9 cellular contexts compared by ENCODE assay signal in genomic region chr16:30113031-30113710, GRCh38. TPM values are rescaled to one million over a fixed set of nuclear protein-coding genes. Genes with fewer than 3 reads are reported as not detected.
A peak's percentile ranks its signal among the peaks of the same experiment; 100 is the strongest.
DNase-seq lines count a peak whose midpoint lies in the region; ATAC-seq and TF ChIP-seq lines count a peak whose summit lies in the region.
"Had no signal": no experiment of that assay in that cellular context is flagged by ENCODE, and none has a peak within 500 bp of the region (broad histone marks: within the 10 kb centered on the region; RNA-seq: fewer than 3 reads in every experiment).

Gene GDPD3 (minus strand): TSS chr16:30113537. CDS start chr16:30113478, 59 bp downstream.

- peak within 1 kb of the TSS; percentile 43 for H3K23ac ChIP-seq in neuronal stem cell (ENCODE audit: low read depth, low read length, poor library complexity)

- peak within 1 kb of the TSS; percentile 2 for H3K9ac ChIP-seq in neuronal stem cell (ENCODE audit: low read depth, low read length, poor library complexity)
- H3K9ac ChIP-seq: parathyroid adenoma had no signal

- H3K14ac ChIP-seq in neuronal stem cell (ENCODE audit: low read length), result peak within 1 kb of the TSS; percentile 71

- H2BK12ac ChIP-seq in neuronal stem cell (ENCODE audit: low read length), result peak within 1 kb of the TSS; percentile 41

- H3K4ac ChIP-seq in neuronal stem cell (ENCODE audit: low read length), result no peak within 1 kb of the TSS

- peaks cover 4% of the 10 kb centered on the region for H3K4me1 Mint-ChIP-seq in CD4-positive, alpha-beta T cell (ENCODE audit: low read depth)

- H2AFZ ChIP-seq in neuronal stem cell (ENCODE audit: low read length), result no peak within 1 kb of the TSS
- H2AFZ ChIP-seq: parathyroid adenoma had no signal

- no peaks in the 10 kb centered on the region for H3K27me3 Mint-ChIP-seq in CD4-positive, alpha-beta T cell

- no peaks in the 10 kb centered on the region for H3K27me3 ChIP-seq in CD4-positive, alpha-beta T cell (ENCODE audit: control insufficient read depth, insufficient read depth, low read length)
- H3K27me3 ChIP-seq in neuronal stem cell (ENCODE audit: control insufficient read depth in 3 of 3, insufficient read depth in 3 of 3, low read depth in 1 of 3, low read length in 3 of 3), result no peaks in the 10 kb centered on the region

- no CpG with 5 or more reads among the region's 20 CpGs for WGBS in neuronal stem cell (ENCODE audit: extremely low coverage in 2 of 2, insufficient read length in 2 of 2, insufficient replicate concordance in 1 of 2), 2 donors

- H2BK15ac ChIP-seq in neuronal stem cell (ENCODE audit: low read length), result no peak within 1 kb of the TSS

- peak within 1 kb of the TSS; percentile 82 for H2AK5ac ChIP-seq in neuronal stem cell (ENCODE audit: low read depth, low read length)

- no peak for ATAC-seq in CD4-positive, alpha-beta T cell (ENCODE audit: poor library complexity)
- no peak for ATAC-seq in HG02759 (IDR thresholded peaks at IDR 0.05; ENCODE audit: unreplicated experiment)

- H3K79me1 ChIP-seq in neuronal stem cell (ENCODE audit: low read depth, low read length), result no peaks in the 10 kb centered on the region

- peaks cover 52% of the 10 kb centered on the region for H3K36me3 Mint-ChIP-seq in CD4-positive, alpha-beta T cell (ENCODE audit: low read depth)

- H3K9me3 Mint-ChIP-seq in CD4-positive, alpha-beta T cell, result no peaks in the 10 kb centered on the region

- H2BK120ac ChIP-seq in neuronal stem cell (ENCODE audit: low read depth, low read length), result no peak within 1 kb of the TSS

- H3K4me2 ChIP-seq in neuronal stem cell (ENCODE audit: insufficient read depth, low read length, poor library complexity, severe bottlenecking), result no peak within 1 kb of the TSS

- H4K91ac ChIP-seq in neuronal stem cell (ENCODE audit: low read depth, low read length, poor library complexity), result no peak within 1 kb of the TSS

- no peak within 1 kb of the TSS for H3K4me3 Mint-ChIP-seq in CD4-positive, alpha-beta T cell

- CTCF ChIA-PET in CD4-positive, alpha-beta T cell (lab: Charles Lee), result interaction anchor here (0.9 to 1.8 kb wide), 5 partner anchors 10 to 296 kb away, joined by 3 to 18 read pairs (median 4); partner anchors contain the start of gene TBX6

- intact Hi-C loops in CD4-positive, alpha-beta T cell (cut with DNase I, micrococcal nuclease), result loop anchor here in 1 of 2 experiments (10.0 kb wide), 1 partner anchor 48 kb away; the partner anchor contains the start of gene ALDOA

- H3K4me3 ChIP-seq in neuronal stem cell (ENCODE audit: low read length in 2 of 2), result peak within 1 kb of the TSS in 1 of 2 donors; percentile 47

- peak; percentile 29 for TF ChIP-seq CTCF in CD4-positive, alpha-beta T cell (IDR thresholded peaks at IDR 0.05)

- no peaks in the 10 kb centered on the region for H3K4me1 ChIP-seq in neuronal stem cell (ENCODE audit: control insufficient read depth in 2 of 2, insufficient read depth in 1 of 2, low read depth in 1 of 2, low read length in 2 of 2)
- H3K4me1 ChIP-seq: parathyroid adenoma had no signal

- no peak within 1 kb of the TSS for H2BK5ac ChIP-seq in neuronal stem cell (ENCODE audit: low read length)

- no peak for DNase-seq in CD4-positive, alpha-beta T cell
- DNase-seq in M059J (ENCODE audit: low read depth), result peak; percentile 51
- DNase-seq in ecto neural progenitor cell (ENCODE audit: low spot score), result peak; percentile 57
- no peak for DNase-seq in neuronal stem cell (ENCODE audit: low spot score)
- no peak for DNase-seq in NOMO-1 treated with DMSO at 0.1 percent for 48 hours (lab: John Stamatoyannopoulos, UW; ENCODE audit: unreplicated experiment)
- no peak for DNase-seq in NCI-H526 (lab: John Stamatoyannopoulos, UW)
- no peak for DNase-seq in epidermal melanocyte (ENCODE audit: insufficient read length, low spot score)

- no peaks in the 10 kb centered on the region for H3K9me3 ChIP-seq in CD4-positive, alpha-beta T cell (ENCODE audit: control insufficient read depth, low read length)
- H3K9me3 ChIP-seq in neuronal stem cell (replicated peaks in 1 of 2; ENCODE audit: control insufficient read depth in 2 of 2, insufficient read depth in 1 of 2, low read depth in 1 of 2, low read length in 2 of 2), result no peaks in the 10 kb centered on the region

- H3K18ac ChIP-seq in neuronal stem cell (ENCODE audit: low read length), result peak within 1 kb of the TSS; percentile 7

- POLR2A ChIA-PET in CD4-positive, alpha-beta T cell (lab: Charles Lee), result interaction anchor here (0.9 to 2.3 kb wide), 4 partner anchors 18 to 73 kb away, joined by 3 to 12 read pairs (median 6); partner anchors contain the start of genes CORO1A and YPEL3

- peak within 1 kb of the TSS; percentile 23 for H4K8ac ChIP-seq in neuronal stem cell (ENCODE audit: low read depth, low read length)

- peaks cover 31 to 34% of the 10 kb centered on the region in 2 donors for H3K36me3 ChIP-seq in neuronal stem cell (replicated peaks in 1 of 2; ENCODE audit: control insufficient read depth in 2 of 2, insufficient read depth in 2 of 2, low read length in 2 of 2)

- no peak within 1 kb of the TSS for H3K27ac Mint-ChIP-seq in CD4-positive, alpha-beta T cell

- H3K27ac ChIP-seq in CD4-positive, alpha-beta T cell (ENCODE audit: low read depth, low read length), result no peak within 1 kb of the TSS
- peak within 1 kb of the TSS; percentile 31 for H3K27ac ChIP-seq in neuronal stem cell (replicated peaks; ENCODE audit: low read length)
- H3K27ac ChIP-seq: parathyroid adenoma had no signal

RNA-seq across cellular contexts. Expression of gene GDPD3, which starts in this region (rescaled TPM):
- 1 to 10 TPM; 5.2 to 6.4 TPM for total RNA-seq in CD4-positive, alpha-beta T cell
- total RNA-seq in M059J (2014; rRNA removed; shearing (Covaris generic)), result 0.52 and 1.8 TPM in 2 replicates
- polyA plus RNA-seq in neuronal stem cell (2013, experiment 1 of 2), result 3.9 TPM
- 3.4 TPM for polyA plus RNA-seq in neuronal stem cell (2013, experiment 2 of 2)

Comparison
In these comparisons a context has a peak if more than half of its experiments do, and no peak if none do; other contexts are left out.
1. DNase-seq: peak in M059J (single experiment) and ecto neural progenitor cell (single experiment); none in CD4-positive, alpha-beta T cell (0 of 10), neuronal stem cell (single experiment), NOMO-1 treated with DMSO at 0.1 percent for 48 hours (single experiment), NCI-H526 (0 of 2) and epidermal melanocyte (single experiment).